ENCODE assay signal across 9 cellular contexts in genomic region chr14:69613312-69614073, GRCh38. TPM values are rescaled to one million over a fixed set of nuclear protein-coding genes. Genes with fewer than 3 reads are reported as not detected.
DNase-seq lines count a peak whose midpoint lies in the region; ATAC-seq, FAIRE-seq and TF ChIP-seq lines count a peak whose summit lies in the region.
"Had no signal": no experiment of that assay in that cellular context is flagged by ENCODE, and none has a peak within 500 bp of the region (broad histone marks: within the 10 kb centered on the region; RNA-seq: fewer than 3 reads in every experiment).

No MANE protein-coding gene starts in this region.

- no peak for FAIRE-seq in astrocyte (lab: Jason Lieb, UNC)

- no peaks in the 10 kb centered on the region for H3K9me3 ChIP-seq in heart left ventricle
- no peaks in the 10 kb centered on the region for H3K9me3 ChIP-seq in astrocyte (ENCODE audit: insufficient read depth, low read depth, low read length)
- H3K9me3 ChIP-seq in mesodermal cell (ENCODE audit: control insufficient read depth, low read length) = no peaks in the 10 kb centered on the region
- no peaks in the 10 kb centered on the region for H3K9me3 ChIP-seq in upper lobe of right lung

- ATAC-seq in heart left ventricle (no peak), Right ventricle myocardium inferior (no peak), upper lobe of right lung (no peak), HG02870 (IDR thresholded peaks at IDR 0.05; ENCODE audit: unreplicated experiment) (no peak)

- DNase-seq in heart left ventricle (no peak), Right ventricle myocardium inferior (ENCODE audit: missing footprints) (no peak), astrocyte (ENCODE audit: low read depth) (no peak), upper lobe of right lung (no peak), glomerular visceral epithelial cell (ENCODE audit: extremely low spot score) (no peak), pons (ENCODE audit: low spot score) (no peak)

- H3K4me3 ChIP-seq in heart left ventricle = peak overlapping the region; percentile 76 to 96 (median 86)
- peak overlapping the region; percentile 86 for H3K4me3 ChIP-seq in astrocyte (ENCODE audit: insufficient read depth, low read depth, low read length)
- peak overlapping the region; percentile 70 for H3K4me3 ChIP-seq in mesodermal cell (ENCODE audit: extremely low read depth, insufficient read depth, low read length, poor library complexity, severe bottlenecking)
- H3K4me3 ChIP-seq in upper lobe of right lung = peak overlapping the region; percentile 81

- H3K27ac ChIP-seq in heart left ventricle = peak overlapping the region in 10 of 12 donors; percentile 94 to 100 (median 98)
- H3K27ac ChIP-seq in astrocyte (ENCODE audit: low read depth, low read length) = no peak overlapping the region
- H3K27ac ChIP-seq in mesodermal cell (ENCODE audit: low read depth, low read length, severe bottlenecking) = no peak overlapping the region
- peak overlapping the region; percentile 94 for H3K27ac ChIP-seq in upper lobe of right lung

- intact Hi-C loops in heart left ventricle (cut with DNase I) (loop anchor here in 8 of 10 donors (2.0 to 10.0 kb wide), 9 partner anchors 23 to 104 kb away; no protein-coding TSS in a partner anchor), Right ventricle myocardium inferior (cut with DNase I) (loop anchor here (5.0 kb wide), 2 partner anchors 39 to 54 kb away; no protein-coding TSS in a partner anchor), upper lobe of right lung (cut with DNase I) (loop anchor here (10.0 kb wide), 1 partner anchor 91 kb away; no protein-coding TSS in a partner anchor)

- no peak overlapping the region for H3K27ac Mint-ChIP-seq in astrocyte (ENCODE audit: unreplicated experiment)

- no peaks in the 10 kb centered on the region for H3K9me3 Mint-ChIP-seq in astrocyte (ENCODE audit: unreplicated experiment)

- H3K36me3 ChIP-seq in heart left ventricle (peaks cover 0 to 9% (median 0%) of the 10 kb centered on the region in 9 donors), astrocyte (ENCODE audit: insufficient read depth, low read length) (no peaks in the 10 kb centered on the region), mesodermal cell (ENCODE audit: control insufficient read depth, insufficient read depth, low read length) (peaks cover 5% of the 10 kb centered on the region), upper lobe of right lung (no peaks in the 10 kb centered on the region)

- H3K27me3 ChIP-seq in heart left ventricle (no peaks in the 10 kb centered on the region), astrocyte (ENCODE audit: insufficient read depth, low read length) (no peaks in the 10 kb centered on the region), upper lobe of right lung (no peaks in the 10 kb centered on the region)

- peaks cover 46% of the 10 kb centered on the region for H3K4me1 Mint-ChIP-seq in astrocyte (ENCODE audit: low read depth, unreplicated experiment)

- H3K4me3 Mint-ChIP-seq in astrocyte (ENCODE audit: unreplicated experiment) = peak overlapping the region; percentile 96

- no peak overlapping the region for H2AFZ ChIP-seq in astrocyte (ENCODE audit: low read depth, low read length)

- H3K4me1 ChIP-seq in heart left ventricle (peaks cover 17 to 75% (median 70%) of the 10 kb centered on the region in 12 donors), astrocyte (ENCODE audit: insufficient read depth, low read length) (peaks cover 38% of the 10 kb centered on the region), mesodermal cell (ENCODE audit: control insufficient read depth, insufficient read depth, low read length, poor library complexity, severe bottlenecking) (peaks cover 16% of the 10 kb centered on the region), upper lobe of right lung (peaks cover 65% of the 10 kb centered on the region)

- WGBS in heart left ventricle, 4 donors = 63 to 76% (median 68%) methylated on average over 4 of the region's 4 CpGs
- 90 to 97% methylated on average over 2 of the region's 4 CpGs for WGBS in mesodermal cell (ENCODE audit: insufficient coverage in 2 of 2), 2 experiments

- TF ChIP-seq CTCF in heart left ventricle (IDR thresholded peaks at IDR 0.05) = no peak
- TF ChIP-seq CTCF in astrocyte (IDR thresholded peaks at IDR 0.05; ENCODE audit: insufficient read depth, low read depth, low read length) = no peak
- no peak for TF ChIP-seq CTCF in upper lobe of right lung (IDR thresholded peaks at IDR 0.05)

- peaks cover 62% of the 10 kb centered on the region for H4K20me1 ChIP-seq in astrocyte (ENCODE audit: insufficient read depth, low read length)

- peak overlapping the region; percentile 98 for H3K4me2 ChIP-seq in astrocyte (ENCODE audit: low read length)

- peak overlapping the region; percentile 91 for H3K9ac ChIP-seq in astrocyte (ENCODE audit: low read length)

- peaks cover 61% of the 10 kb centered on the region for H3K79me2 ChIP-seq in astrocyte (ENCODE audit: insufficient read depth, low read length)

- H3K27me3 Mint-ChIP-seq in astrocyte (ENCODE audit: low read depth, unreplicated experiment) = no peaks in the 10 kb centered on the region

- TF ChIP-seq POLR2A in heart left ventricle (IDR thresholded peaks at IDR 0.05) = no peak

- H3K36me3 Mint-ChIP-seq in astrocyte (ENCODE audit: low read depth, unreplicated experiment) = no peaks in the 10 kb centered on the region

RNA-seq across cellular contexts. Expression of gene SUSD6, which starts 2.1 kb away (rescaled TPM):
- 10 to 100 TPM; 17.8 to 49.2 (median 24.8) TPM for total RNA-seq in heart left ventricle
- polyA plus RNA-seq in heart left ventricle = 10 to 100 TPM in 1 of 2 donors, 1 to 10 TPM in 1; 5.8 to 18.7 TPM
- 22.4 TPM for total RNA-seq in Right ventricle myocardium inferior
- 25.6 and 30.6 TPM in 2 replicates for total RNA-seq in astrocyte
- 11.4 TPM for polyA plus RNA-seq in mesodermal cell (2013, experiment 1 of 2)
- polyA plus RNA-seq in mesodermal cell (2013, experiment 2 of 2) = 9.3 TPM
- 87.5 TPM for total RNA-seq in upper lobe of right lung

RNA-seq across cellular contexts. Expression of gene CCDC177, which starts 38.8 kb away (rescaled TPM):
- not detected for total RNA-seq in heart left ventricle
- under 1 TPM in 1 of 2 donors, not detected in 1; 0.06 TPM for polyA plus RNA-seq in heart left ventricle
- total RNA-seq in Right ventricle myocardium inferior = not detected
- not detected in 2 replicates for total RNA-seq in astrocyte
- polyA plus RNA-seq in mesodermal cell (2013, experiment 1 of 2) = 0.07 TPM
- polyA plus RNA-seq in mesodermal cell (2013, experiment 2 of 2) = not detected
- total RNA-seq in upper lobe of right lung = not detected
- total RNA-seq: Daoy had no signal

Comparison
In these comparisons a context has a peak if more than half of its experiments do, and no peak if none do; other contexts are left out.
1. H3K27ac ChIP-seq: peak in heart left ventricle (10 of 12) and upper lobe of right lung (single experiment); none in astrocyte (single experiment) and mesodermal cell (single experiment).
2. Peak in every context shown above with its lines, with median percentiles within 50 percentile points of each other: H3K4me3 ChIP-seq.